Comparison of ENCODE assay signal across 8 cellular contexts in the genomic region with DNA sequence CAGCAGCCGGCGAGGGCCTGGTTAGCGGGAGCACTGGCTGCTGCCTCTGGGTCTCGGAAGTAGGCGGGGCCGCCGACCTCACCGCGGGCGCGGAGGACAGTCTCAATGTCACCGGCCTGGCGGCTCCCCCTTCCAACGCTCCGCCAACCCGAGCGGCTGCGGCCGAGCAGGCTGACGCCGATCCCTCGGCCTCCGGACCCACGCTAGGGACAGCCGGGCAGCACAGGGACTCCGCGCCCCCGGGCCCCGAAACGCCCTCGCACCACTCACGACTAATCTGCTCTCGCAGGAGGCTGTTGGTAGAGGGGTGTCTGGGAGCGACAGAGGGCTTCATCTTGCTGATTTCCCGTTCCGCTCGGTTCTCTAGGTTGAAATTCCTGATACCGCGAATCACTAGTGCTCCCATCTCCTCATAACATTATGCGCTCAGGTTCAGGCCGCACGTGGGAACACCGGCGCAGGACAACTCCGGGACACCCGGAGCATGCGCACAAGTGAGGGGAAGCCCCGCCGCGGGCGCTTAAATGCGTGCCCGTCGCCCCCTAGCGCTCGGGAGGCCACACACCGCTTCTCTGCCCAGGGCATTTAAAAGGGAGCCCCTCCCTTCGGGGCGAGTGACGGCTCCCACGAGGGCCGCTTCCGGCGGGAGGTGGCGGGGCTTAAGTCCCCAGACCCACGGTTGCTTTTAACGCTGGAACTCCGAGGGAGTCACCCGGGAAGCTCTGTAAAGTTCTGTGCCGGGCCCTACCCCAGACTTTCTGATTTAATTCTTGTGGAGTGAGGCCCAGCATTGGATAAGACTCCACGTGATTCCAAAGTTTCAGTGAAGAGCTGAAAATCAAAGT. TPM values are rescaled to one million over a fixed set of nuclear protein-coding genes. Genes with fewer than 3 reads are reported as not detected.
DNase-seq lines count a peak whose midpoint lies in the region; FAIRE-seq and TF ChIP-seq lines count a peak whose summit lies in the region.

A gene (minus strand): TSS at position 496 of the 845 bp plus-strand sequence. CDS start 90 bp downstream, at position 406.

- H3K27me3 Mint-ChIP-seq in H9 (ENCODE audit: low read depth) = no peaks in the 10 kb centered on the region
- H3K27me3 Mint-ChIP-seq in neural crest cell (ENCODE audit: low read depth) = no peaks in the 10 kb centered on the region

- peak within 1 kb of the TSS; percentile 57 for H2BK5ac ChIP-seq in H9 (ENCODE audit: insufficient read length, low read length)

- peak within 1 kb of the TSS; percentile 11 for H3K18ac ChIP-seq in H9 (ENCODE audit: insufficient read length, low read depth, low read length)

- peak within 1 kb of the TSS; percentile 89 to 98 for H3K4me3 ChIP-seq in stomach smooth muscle (ENCODE audit: low read length in 2 of 2)

- H4K20me1 ChIP-seq in H9 (ENCODE audit: control insufficient read depth, insufficient read depth, insufficient read length) = no peaks in the 10 kb centered on the region

- no peak within 1 kb of the TSS for H3K14ac ChIP-seq in H9 (ENCODE audit: insufficient read depth, low read length)

- H3K4me1 ChIP-seq in H9 (ENCODE audit: insufficient read depth, low read length) (no peaks in the 10 kb centered on the region), stomach smooth muscle (ENCODE audit: control insufficient read depth, insufficient read depth, low read length) (peaks cover 9% of the 10 kb centered on the region)

- no peak within 1 kb of the TSS for H3K23ac ChIP-seq in H9 (ENCODE audit: insufficient read length, low read depth, low read length)

- H4K5ac ChIP-seq in H9 (ENCODE audit: insufficient read length, low read depth, low read length) = no peak within 1 kb of the TSS

- no peaks in the 10 kb centered on the region for H3K79me1 ChIP-seq in H9 (ENCODE audit: insufficient read depth, low read depth, low read length, poor library complexity, severe bottlenecking)

- H3K4me1 Mint-ChIP-seq in H9 = peaks cover 17 to 18% of the 10 kb centered on the region in 2 experiments
- peaks cover 24% of the 10 kb centered on the region for H3K4me1 Mint-ChIP-seq in neural crest cell

- peaks cover 3 to 14% of the 10 kb centered on the region in 2 donors for H3K36me3 ChIP-seq in stomach smooth muscle (ENCODE audit: control insufficient read depth in 2 of 2, insufficient read depth in 2 of 2, low read length in 2 of 2)

- no peak within 1 kb of the TSS for H4K91ac ChIP-seq in H9 (ENCODE audit: insufficient read length, low read depth, low read length)

- no CpG with 5 or more reads among the region's 71 CpGs for WGBS in H9 (ENCODE audit: extremely low coverage, insufficient read length, low lambda C conversion rate)

- peak within 1 kb of the TSS; percentile 93 for H3K9ac ChIP-seq in H9 (ENCODE audit: extremely low read depth, insufficient read length, low read length)
- H3K9ac ChIP-seq in stomach smooth muscle (ENCODE audit: low read length in 2 of 2) = peak within 1 kb of the TSS; percentile 78 to 87

- H2BK120ac ChIP-seq in H9 (ENCODE audit: low read depth, low read length, poor library complexity, severe bottlenecking) = no peak within 1 kb of the TSS

- no peak within 1 kb of the TSS for H3K56ac ChIP-seq in H9 (ENCODE audit: insufficient read length, low read depth, low read length)

- TF ChIP-seq CTCF in H9 (conservative IDR thresholded peaks at IDR 0.05) (peak; percentile 94), neural crest cell (conservative IDR thresholded peaks at IDR 0.05) (peak; percentile 96)

- no peak within 1 kb of the TSS for H2BK12ac ChIP-seq in H9 (ENCODE audit: insufficient read length, low read depth, low read length)

- peaks cover 15% of the 10 kb centered on the region; the same call in 1 of the 2 replicates for H3K79me2 ChIP-seq in H9 (ENCODE audit: insufficient read depth, low read length)

- H3K4me3 Mint-ChIP-seq in H9 = peak within 1 kb of the TSS; percentile 82 to 95
- H3K4me3 Mint-ChIP-seq in neural crest cell = peak within 1 kb of the TSS; percentile 89

- H3K27me3 ChIP-seq in H9 (ENCODE audit: insufficient read depth, low read length) (no peaks in the 10 kb centered on the region), stomach smooth muscle (ENCODE audit: control insufficient read depth in 1 of 2, insufficient read depth in 2 of 2, low read length in 2 of 2) (no peaks in the 10 kb centered on the region)

- H2AFZ ChIP-seq in H9 (ENCODE audit: low read length) = no peak within 1 kb of the TSS

- no peaks in the 10 kb centered on the region for H3K9me3 Mint-ChIP-seq in H9
- H3K9me3 Mint-ChIP-seq in neural crest cell = no peaks in the 10 kb centered on the region

- peaks cover 9 to 24% (median 18%) of the 10 kb centered on the region in 3 experiments; a peak in 6 of 7 replicates for H3K36me3 Mint-ChIP-seq in H9 (ENCODE audit: insufficient read depth in 1 of 3, low read depth in 3 of 3)
- peaks cover 6% of the 10 kb centered on the region for H3K36me3 Mint-ChIP-seq in neural crest cell (ENCODE audit: low read depth)

- H2AK5ac ChIP-seq in H9 (ENCODE audit: insufficient read length, low read length) = no peak within 1 kb of the TSS

- H3T11ph ChIP-seq in H9 (ENCODE audit: low read length) = no peak within 1 kb of the TSS

- DNase-seq in H9 (peak; percentile 94), M059J (ENCODE audit: low read depth) (peak; percentile 87), SHP77 (lab: John Stamatoyannopoulos, UW) (peak; percentile 96 to 97), fibroblast of the conjunctiva (ENCODE audit: low read depth) (peak; percentile 85), neural crest cell (ENCODE audit: low read depth, low spot score) (peak; percentile 97)
- DNase-seq in activated effector memory CD4-positive, alpha-beta T cell treated with anti-CD3 and anti-CD28 coated beads, Interleukin-2, amount 50 U/mL, for 16 hours = peak; percentile 99

- peak within 1 kb of the TSS; percentile 92 for H3K4me2 ChIP-seq in H9 (ENCODE audit: insufficient read depth, insufficient read length, low read length)

- FAIRE-seq in G401.6 (lab: Jason Lieb, UNC) = peak; percentile 83

- H3K23me2 ChIP-seq in H9 (ENCODE audit: insufficient read length, low read depth, low read length, poor library complexity, severe bottlenecking) = no peaks in the 10 kb centered on the region

- H3K27ac ChIP-seq in H9 (ENCODE audit: insufficient read length, low read depth, low read length) = peak within 1 kb of the TSS; percentile 81
- H3K27ac ChIP-seq in stomach smooth muscle (ENCODE audit: low read length) = peak within 1 kb of the TSS; percentile 90

- H3K4ac ChIP-seq in H9 (ENCODE audit: low read depth, low read length) = no peak within 1 kb of the TSS

- H3K9me3 ChIP-seq in H9 (ENCODE audit: control insufficient read depth, low read depth, low read length) (no peaks in the 10 kb centered on the region), stomach smooth muscle (ENCODE audit: control insufficient read depth in 2 of 2, low read length in 2 of 2) (no peaks in the 10 kb centered on the region)

- no peak within 1 kb of the TSS for H2BK20ac ChIP-seq in H9 (ENCODE audit: low read depth, low read length, poor library complexity, severe bottlenecking)

- H4K8ac ChIP-seq in H9 (replicated peaks; ENCODE audit: insufficient read length, low read depth, low read length) = no peak within 1 kb of the TSS

- H3K27ac Mint-ChIP-seq in H9 (peak within 1 kb of the TSS; percentile 91 to 95 (median 94)), neural crest cell (ENCODE audit: unreplicated experiment) (peak within 1 kb of the TSS; percentile 91)

- peak within 1 kb of the TSS; percentile 73; the same call in 1 of the 2 replicates for H2BK15ac ChIP-seq in H9 (ENCODE audit: low read depth, low read length)

RNA-seq across cellular contexts. Expression of the gene that starts here (rescaled TPM):
- total RNA-seq in H9 (2021) = 78.7 and 86.6 TPM in 2 replicates
- 28.1 and 37.4 TPM in 2 replicates for total RNA-seq in M059J (2014; rRNA removed; shearing (Covaris generic))
- total RNA-seq in neural crest cell = 46.9 and 47.3 TPM in 2 replicates

Comparison
In these comparisons a context has a peak if more than half of its experiments do, and no peak if none do; other contexts are left out.
1. Peak in every context shown above with its lines: DNase-seq, H3K4me3 ChIP-seq and H3K27ac ChIP-seq.